ENCODE assay signal across 1 cellular context in genomic region chrX:18102006-18102405, GRCh38.
TF ChIP-seq lines count a peak whose summit lies in the region.

No MANE protein-coding gene starts in this region.

TF ChIP-seq in GM23338, 12 proteins besides CTCF, POLR2A, EP300 and RAD21 (continued from another document):
- TF ChIP-seq ZNF462 (CRISPR knock-in tag; IDR thresholded peaks at IDR 0.05) (no peak), POLR2AphosphoS5 (IDR thresholded peaks at IDR 0.05; ENCODE audit: low read depth) (no peak), EZH2 (IDR thresholded peaks at IDR 0.05; ENCODE audit: low read depth, unreplicated experiment) (no peak), NANOG (IDR thresholded peaks at IDR 0.05; ENCODE audit: borderline replicate concordance) (no peak), EZH2phosphoT487 (IDR thresholded peaks at IDR 0.05; ENCODE audit: unreplicated experiment) (no peak), STAT1 (IDR thresholded peaks at IDR 0.05; ENCODE audit: unreplicated experiment) (no peak), JUNB (IDR thresholded peaks at IDR 0.05; ENCODE audit: unreplicated experiment) (no peak), ETS1 (IDR thresholded peaks at IDR 0.05) (no peak)
